Comparison of ENCODE assay signal across 13 cellular contexts in the genomic region with DNA sequence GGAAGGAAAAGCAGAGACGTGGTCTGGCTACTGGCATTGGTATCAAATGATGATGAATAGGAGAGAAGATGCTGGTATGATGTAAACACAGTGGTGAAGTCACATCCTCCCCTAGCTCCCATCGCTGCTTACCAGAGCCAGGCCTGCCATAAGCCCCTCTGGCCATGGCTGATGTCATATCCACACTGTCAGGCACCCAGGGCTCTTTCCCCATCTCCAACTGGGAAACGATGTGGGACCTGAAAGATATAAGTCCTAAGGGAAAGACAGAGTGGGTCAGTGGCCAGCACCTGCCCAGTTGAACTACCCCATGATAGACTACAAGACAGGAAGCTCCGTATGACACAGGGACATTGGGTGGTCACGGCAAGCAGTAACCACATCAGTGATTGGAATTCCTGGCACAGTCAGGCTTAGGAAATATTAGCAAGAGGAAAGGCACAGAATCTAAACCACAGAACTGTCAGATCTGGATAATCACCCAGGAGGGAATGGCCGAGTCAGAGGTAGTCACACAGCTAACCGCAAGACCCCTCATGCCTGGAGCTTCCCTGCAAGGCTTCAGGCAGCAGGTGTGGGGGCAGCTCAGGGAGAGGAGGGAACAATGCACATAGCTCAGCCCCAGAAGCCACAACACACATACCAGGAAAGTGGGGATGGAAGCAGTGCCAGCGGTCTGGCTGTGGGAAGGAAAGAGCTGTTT. TPM values are rescaled to one million over a fixed set of nuclear protein-coding genes. Genes with fewer than 3 reads are reported as not detected.
A peak's percentile ranks its signal among the peaks of the same experiment; 100 is the strongest.
DNase-seq lines count a peak whose midpoint lies in the region; ATAC-seq, FAIRE-seq and TF ChIP-seq lines count a peak whose summit lies in the region.
"Had no signal": no experiment of that assay in that cellular context is flagged by ENCODE, and none has a peak within 500 bp of the region (broad histone marks: within the 10 kb centered on the region; RNA-seq: fewer than 3 reads in every experiment).

No MANE protein-coding gene starts in this region.

- no peak for ATAC-seq in activated naive CD4-positive, alpha-beta T cell treated with anti-CD3 and anti-CD28 coated beads, Interleukin-2, amount 50 U/mL, for 72 hours

- BruUV-seq in endothelial cell of umbilical vein (replicated peaks; lab: Mats Ljungman, UMichigan): no TSS peak

- H3K36me3 Mint-ChIP-seq in activated naive CD4-positive, alpha-beta T cell treated with anti-CD3 and anti-CD28 coated beads, Interleukin-2, amount 10 ng/mL, durations not matched to agents 7 days and 5 days: peaks cover 83% of the 10 kb centered on the region
- peaks cover 70 to 81% of the 10 kb centered on the region in 2 donors for H3K36me3 Mint-ChIP-seq in activated naive CD4-positive, alpha-beta T cell treated with anti-CD3 and anti-CD28 coated beads, Interleukin-2, amount 50 U/mL, for 72 hours

- peak; percentile 96 for FAIRE-seq in RCC 7860 (lab: Jason Lieb, UNC)
- no peak for FAIRE-seq in endothelial cell of umbilical vein (lab: Jason Lieb, UNC)
- FAIRE-seq: islet of Langerhans had no signal

- H3K9me3 Mint-ChIP-seq in activated naive CD4-positive, alpha-beta T cell treated with anti-CD3 and anti-CD28 coated beads, Interleukin-2, amount 10 ng/mL, durations not matched to agents 7 days and 5 days: peaks cover 78% of the 10 kb centered on the region
- H3K9me3 Mint-ChIP-seq in activated naive CD4-positive, alpha-beta T cell treated with anti-CD3 and anti-CD28 coated beads, Interleukin-2, amount 50 U/mL, for 72 hours: peaks cover 36 to 58% of the 10 kb centered on the region in 2 donors

- H3K27me3 ChIP-seq in endothelial cell of umbilical vein (ENCODE audit: control insufficient read depth in 2 of 2, insufficient read depth in 2 of 2, low read length in 2 of 2): no peaks in the 10 kb centered on the region
- H3K27me3 ChIP-seq in skeletal muscle tissue (ENCODE audit: control insufficient read depth in 3 of 3, insufficient read depth in 3 of 3, low read length in 3 of 3): no peaks in the 10 kb centered on the region
- H3K27me3 ChIP-seq: cardiac muscle cell had no signal

- no peak for TF ChIP-seq POLR2A in endothelial cell of umbilical vein (IDR thresholded peaks at IDR 0.05; ENCODE audit: low read depth, low read length)

- in situ Hi-C loops in GM13977 (cut with MboI; ENCODE audit: low pct_unique_long_range_greater_than_20kb, low sequenced_read_pairs, unreplicated experiment): loop anchor here (10.0 kb wide), 1 partner anchor 55 kb away; no protein-coding TSS in a partner anchor

- dilution Hi-C loops in endothelial cell of umbilical vein (cut with MboI; ENCODE audit: extremely low pct_ligation_motif_present, low sequenced_read_pairs): no loop called here

- TF ChIP-seq CTCF in endothelial cell of umbilical vein (IDR thresholded peaks at IDR 0.05; ENCODE audit: extremely low read depth in 1 of 2, insufficient read depth in 1 of 2, low read depth in 1 of 2, low read length in 2 of 2) (no peak), GM13977 (IDR thresholded peaks at IDR 0.05; ENCODE audit: extremely low read depth, insufficient read depth, missing control alignments) (no peak)

- no peak overlapping the region for H2AFZ ChIP-seq in endothelial cell of umbilical vein (ENCODE audit: low read depth, low read length)

- peaks cover under 1% of the 10 kb centered on the region for H3K27me3 Mint-ChIP-seq in activated naive CD4-positive, alpha-beta T cell treated with anti-CD3 and anti-CD28 coated beads, Interleukin-2, amount 10 ng/mL, durations not matched to agents 7 days and 5 days

- H3K9me3 ChIP-seq in endothelial cell of umbilical vein (replicated peaks; ENCODE audit: control insufficient read depth, insufficient read depth, low read length) (peaks cover 38% of the 10 kb centered on the region), skeletal muscle tissue (ENCODE audit: control insufficient read depth in 3 of 3, low read length in 3 of 3) (peaks cover 43 to 55% (median 46%) of the 10 kb centered on the region in 3 donors)

- no peak overlapping the region for H3K4me3 Mint-ChIP-seq in activated naive CD4-positive, alpha-beta T cell treated with anti-CD3 and anti-CD28 coated beads, Interleukin-2, amount 10 ng/mL, durations not matched to agents 7 days and 5 days

- H3K36me3 ChIP-seq in endothelial cell of umbilical vein (ENCODE audit: control insufficient read depth in 2 of 2, extremely low read depth in 1 of 2, insufficient read depth in 2 of 2, low read length in 2 of 2): peaks cover 29 to 45% of the 10 kb centered on the region in 2 experiments
- H3K36me3 ChIP-seq in skeletal muscle tissue (ENCODE audit: control insufficient read depth in 3 of 3, insufficient read depth in 3 of 3, low read length in 3 of 3): peaks cover 51 to 54% (median 53%) of the 10 kb centered on the region in 3 donors

- intact Hi-C loops in endothelial cell of umbilical vein (cut with micrococcal nuclease): loop anchor here (5.0 kb wide), 2 partner anchors 182 to 188 kb away; a partner anchor contains a TSS

- peaks cover 25% of the 10 kb centered on the region for H3K4me1 Mint-ChIP-seq in activated naive CD4-positive, alpha-beta T cell treated with anti-CD3 and anti-CD28 coated beads, Interleukin-2, amount 10 ng/mL, durations not matched to agents 7 days and 5 days

- peak overlapping the region; percentile 50 for H3K27ac Mint-ChIP-seq in activated naive CD4-positive, alpha-beta T cell treated with anti-CD3 and anti-CD28 coated beads, Interleukin-2, amount 10 ng/mL, durations not matched to agents 7 days and 5 days
- H3K27ac Mint-ChIP-seq in activated naive CD4-positive, alpha-beta T cell treated with anti-CD3 and anti-CD28 coated beads, Interleukin-2, amount 50 U/mL, for 72 hours: no peak overlapping the region

- no peak overlapping the region for H3K27ac ChIP-seq in endothelial cell of umbilical vein (ENCODE audit: insufficient read depth, low read depth, low read length)
- no peak overlapping the region for H3K27ac ChIP-seq in skeletal muscle tissue (ENCODE audit: low read depth, low read length)
- H3K27ac ChIP-seq: cardiac muscle cell, SK-N-MC had no signal

- peaks cover 51% of the 10 kb centered on the region for H3K79me2 ChIP-seq in endothelial cell of umbilical vein (ENCODE audit: control insufficient read depth, insufficient read depth, low read length)

- no peak overlapping the region for H3K4me2 ChIP-seq in endothelial cell of umbilical vein (ENCODE audit: insufficient read depth, low read length)

- POLR2A ChIA-PET in endothelial cell of umbilical vein (lab: Charles Lee): no interaction called here

- H3K4me3 ChIP-seq in endothelial cell of umbilical vein (replicated peaks in 1 of 3; ENCODE audit: insufficient read depth in 1 of 3, low read depth in 1 of 3, low read length in 3 of 3) (no peak overlapping the region), skeletal muscle tissue (ENCODE audit: low read length in 3 of 3) (peak overlapping the region in 2 of 3 donors; percentile 17 to 19)
- H3K4me3 ChIP-seq: cardiac muscle cell, SK-N-MC had no signal

- H4K20me1 ChIP-seq in endothelial cell of umbilical vein (replicated peaks; ENCODE audit: control insufficient read depth, extremely low read depth, insufficient read depth, low read length): no peaks in the 10 kb centered on the region

- CTCF ChIA-PET in activated naive CD4-positive, alpha-beta T cell treated with anti-CD3 and anti-CD28 coated beads, Interleukin-2, amount 10 ng/mL, durations not matched to agents 7 days and 5 days (lab: Charles Lee): no interaction called here
- CTCF ChIA-PET in endothelial cell of umbilical vein (lab: Charles Lee): interaction anchor here (3.3 to 3.4 kb wide), 2 partner anchors 12 to 33 kb away, joined by 11 to 13 read pairs; a partner anchor contains a TSS

- no peaks in the 10 kb centered on the region for H3K9me1 ChIP-seq in endothelial cell of umbilical vein (replicated peaks; ENCODE audit: control insufficient read depth, extremely low read depth, insufficient read depth, low read length)

- H3K9ac ChIP-seq in endothelial cell of umbilical vein (replicated peaks; ENCODE audit: extremely low read depth, insufficient read depth, low read length): no peak overlapping the region
- no peak overlapping the region for H3K9ac ChIP-seq in skeletal muscle tissue (ENCODE audit: low read depth in 1 of 3, low read length in 3 of 3)

- DNase-seq in activated naive CD4-positive, alpha-beta T cell treated with anti-CD3 and anti-CD28 coated beads, Interleukin-2, amount 10 ng/mL, durations not matched to agents 7 days and 5 days: no peak
- DNase-seq in activated naive CD4-positive, alpha-beta T cell treated with anti-CD3 and anti-CD28 coated beads, Interleukin-2, amount 50 U/mL, for 72 hours (ENCODE audit: low spot score in 2 of 2): no peak
- DNase-seq in RCC 7860 (ENCODE audit: low spot score) (peak; percentile 98), endothelial cell of umbilical vein (ENCODE audit: low read depth, low spot score) (no peak), anterior cingulate cortex (lab: John Stamatoyannopoulos, UW) (no peak), GM13977 (ENCODE audit: low spot score) (no peak), NCI-H526 (lab: John Stamatoyannopoulos, UW) (no peak)
- DNase-seq: NCI-H69; stimulated activated naive CD4-positive, alpha-beta T cell had no signal

- H3K4me1 ChIP-seq in endothelial cell of umbilical vein (ENCODE audit: control insufficient read depth, extremely low read depth, insufficient read depth, low read length) (peaks cover 13% of the 10 kb centered on the region), skeletal muscle tissue (ENCODE audit: control insufficient read depth in 3 of 3, insufficient read depth in 3 of 3, low read length in 3 of 3) (peaks cover 13 to 21% (median 15%) of the 10 kb centered on the region in 3 donors)

RNA-seq across cellular contexts. Expression of a gene that starts 3.8 kb away (rescaled TPM):
- 1 to 10 TPM; 6.4 to 9.7 TPM for total RNA-seq in activated naive CD4-positive, alpha-beta T cell treated with anti-CD3 and anti-CD28 coated beads, Interleukin-2, amount 50 U/mL, for 72 hours
- total RNA-seq in endothelial cell of umbilical vein: 19.6 and 19.8 TPM in 2 replicates
- 10.9 and 11.3 TPM in 2 replicates for polyA plus RNA-seq in endothelial cell of umbilical vein
- 10.2 and 11.7 TPM in 2 replicates for polyA plus RNA-seq in endothelial cell of umbilical vein (2011; cell fraction: cytosol; rRNA removed)
- 21.0 and 25.4 TPM in 2 replicates for polyA plus RNA-seq in endothelial cell of umbilical vein (2011; cell fraction: nucleus; rRNA removed)
- polyA plus RNA-seq in endothelial cell of umbilical vein (2012): 9.5 and 9.8 TPM in 2 replicates
- polyA minus RNA-seq in endothelial cell of umbilical vein: 60.2 and 63.6 TPM in 2 replicates
- polyA minus RNA-seq in endothelial cell of umbilical vein (2011; cell fraction: cytosol; rRNA and poly(A)+ RNA removed): 0.82 TPM
- 53.5 and 64.3 TPM in 2 replicates for polyA minus RNA-seq in endothelial cell of umbilical vein (2011; cell fraction: nucleus; rRNA and poly(A)+ RNA removed)
- total RNA-seq in skeletal muscle tissue: 7.8 TPM

RNA-seq across cellular contexts. Expression of a gene that starts 33.6 kb away (rescaled TPM):
- total RNA-seq in activated naive CD4-positive, alpha-beta T cell treated with anti-CD3 and anti-CD28 coated beads, Interleukin-2, amount 50 U/mL, for 72 hours: 1 to 10 TPM; 4.4 to 4.6 TPM
- 3.6 and 4.7 TPM in 2 replicates for total RNA-seq in endothelial cell of umbilical vein
- 1.2 and 1.3 TPM in 2 replicates for polyA plus RNA-seq in endothelial cell of umbilical vein
- 2.1 and 2.3 TPM in 2 replicates for polyA plus RNA-seq in endothelial cell of umbilical vein (2011; cell fraction: cytosol; rRNA removed)
- 2.4 and 2.6 TPM in 2 replicates for polyA plus RNA-seq in endothelial cell of umbilical vein (2011; cell fraction: nucleus; rRNA removed)
- polyA plus RNA-seq in endothelial cell of umbilical vein (2012): 3.8 and 4.9 TPM in 2 replicates
- 2.6 and 3.6 TPM in 2 replicates for polyA minus RNA-seq in endothelial cell of umbilical vein
- 2.3 TPM for polyA minus RNA-seq in endothelial cell of umbilical vein (2011; cell fraction: cytosol; rRNA and poly(A)+ RNA removed)
- 2.0 and 2.5 TPM in 2 replicates for polyA minus RNA-seq in endothelial cell of umbilical vein (2011; cell fraction: nucleus; rRNA and poly(A)+ RNA removed)
- 12.0 TPM for total RNA-seq in skeletal muscle tissue

RNA-seq across cellular contexts. Expression of a gene that starts 39.9 kb away (rescaled TPM):
- 100 to 1,000 TPM; 158 to 160 TPM for total RNA-seq in activated naive CD4-positive, alpha-beta T cell treated with anti-CD3 and anti-CD28 coated beads, Interleukin-2, amount 50 U/mL, for 72 hours
- total RNA-seq in endothelial cell of umbilical vein (130 and 139 TPM in 2 replicates), skeletal muscle tissue (17.7 TPM)
- polyA plus RNA-seq in endothelial cell of umbilical vein: 127 and 162 TPM in 2 replicates
- 104 and 137 TPM in 2 replicates for polyA plus RNA-seq in endothelial cell of umbilical vein (2011; cell fraction: cytosol; rRNA removed)
- 196 and 258 TPM in 2 replicates for polyA plus RNA-seq in endothelial cell of umbilical vein (2011; cell fraction: nucleus; rRNA removed)
- polyA plus RNA-seq in endothelial cell of umbilical vein (2012): 73.2 and 107 TPM in 2 replicates
- 102 and 108 TPM in 2 replicates for polyA minus RNA-seq in endothelial cell of umbilical vein
- 30.2 TPM for polyA minus RNA-seq in endothelial cell of umbilical vein (2011; cell fraction: cytosol; rRNA and poly(A)+ RNA removed)
- polyA minus RNA-seq in endothelial cell of umbilical vein (2011; cell fraction: nucleus; rRNA and poly(A)+ RNA removed): 64.1 and 68.0 TPM in 2 replicates

Comparison
In these comparisons a context has a peak if more than half of its experiments do, and no peak if none do; other contexts are left out.
1. H3K4me3 ChIP-seq: peak in skeletal muscle tissue (2 of 3); none in endothelial cell of umbilical vein (0 of 3).